ENCODE assay signal across 34 cellular contexts in genomic region chr10:49393757-49394156, GRCh38. TPM values are rescaled to one million over a fixed set of nuclear protein-coding genes. Genes with fewer than 3 reads are reported as not detected.
A peak's percentile ranks its signal among the peaks of the same experiment; 100 is the strongest.
DNase-seq lines count a peak whose midpoint lies in the region; ATAC-seq and TF ChIP-seq lines count a peak whose summit lies in the region.
"Had no signal": no experiment of that assay in that cellular context is flagged by ENCODE, and none has a peak within 500 bp of the region (broad histone marks: within the 10 kb centered on the region; RNA-seq: fewer than 3 reads in every experiment).

No MANE protein-coding gene starts in this region.

- H2AFZ ChIP-seq in PC-3 (ENCODE audit: low read length) (no peak overlapping the region), osteoblast (ENCODE audit: low read length) (no peak overlapping the region)

- no peak for DNase-seq in PC-3
- DNase-seq in endodermal cell: peak; percentile 67
- DNase-seq in progenitor cell of endocrine pancreas (ENCODE audit: low spot score, unreplicated experiment): no peak
- no peak for DNase-seq in osteoblast (ENCODE audit: insufficient read length, low spot score, missing footprints)
- no peak for DNase-seq in NCI-H187 treated with DMSO at 0.1 percent for 48 hours (lab: John Stamatoyannopoulos, UW)
- DNase-seq: activated CD4-positive, alpha-beta T cell treated with anti-CD3 and anti-CD28 coated beads for 36 hours; activated CD8-positive, alpha-beta memory T cell treated with anti-CD3 and anti-CD28 coated beads for 24 hours; activated effector memory CD4-positive, alpha-beta T cell treated with Interleukin-2 at 50 U/mL for 16 hours; CD4-positive, CD25-positive, alpha-beta regulatory T cell; central memory CD4-positive, alpha-beta T cell; EL; kidney; naive thymus-derived CD8-positive, alpha-beta T cell; NCI-H1417; NCI-H2081 treated with DMSO at 0.1 percent for 48 hours; NCI-H226; NCI-H69; occipital lobe; stimulated activated naive CD8-positive, alpha-beta T cell treated with anti-CD3 and anti-CD28 coated beads, Interleukin-15, Interleukin-2, amounts not matched to agents 100 U/mL and 50 U/mL, for 24 hours; testis; uterus had no signal

- H3K27ac Mint-ChIP-seq in endodermal cell: no peak overlapping the region
- H3K27ac Mint-ChIP-seq in progenitor cell of endocrine pancreas: no peak overlapping the region
- H3K27ac Mint-ChIP-seq: activated CD4-positive, alpha-beta T cell treated with anti-CD3 and anti-CD28 coated beads for 36 hours; activated naive CD8-positive, alpha-beta T cell; CD4-positive, CD25-positive, alpha-beta regulatory T cell; T-helper 1 cell treated with Interleukin-12 subunit alpha and Interleukin-12 subunit beta and Interleukin-4 antibody, amounts not matched to agents 30 μg/mL and 1 μg/mL, for 36 hours had no signal

- no peaks in the 10 kb centered on the region for H3K79me2 ChIP-seq in PC-3 (ENCODE audit: low read length)
- H3K79me2 ChIP-seq in osteoblast (ENCODE audit: insufficient read depth, low read length): no peaks in the 10 kb centered on the region

- no peak overlapping the region for H3K4me2 ChIP-seq in PC-3 (ENCODE audit: low read length)
- no peak overlapping the region for H3K4me2 ChIP-seq in osteoblast (ENCODE audit: insufficient read depth, low read length)

- H3F3A ChIP-seq in PC-3 (ENCODE audit: low read length, unreplicated experiment): no peaks in the 10 kb centered on the region

- BruUV-seq in PC-3 (replicated peaks; lab: Mats Ljungman, UMichigan): no TSS peak

- H3K27me3 Mint-ChIP-seq in endodermal cell (ENCODE audit: insufficient read depth) (peaks cover 88% of the 10 kb centered on the region), progenitor cell of endocrine pancreas (peaks cover 93% of the 10 kb centered on the region)

- H3K27me3 ChIP-seq in PC-3 (ENCODE audit: low read length) (peaks cover 100% of the 10 kb centered on the region), endodermal cell (ENCODE audit: control insufficient read depth, insufficient read depth, low read length, poor library complexity, severe bottlenecking) (peaks cover 100% of the 10 kb centered on the region), osteoblast (ENCODE audit: insufficient read depth, low read length) (peaks cover 96% of the 10 kb centered on the region)
- H3K27me3 ChIP-seq: testis had no signal

- POLR2A ChIA-PET in PC-3 (lab: Charles Lee; ENCODE audit: unreplicated experiment): no interaction called here

- H3K36me3 Mint-ChIP-seq in endodermal cell (ENCODE audit: low read depth) (no peaks in the 10 kb centered on the region), progenitor cell of endocrine pancreas (ENCODE audit: insufficient read depth) (no peaks in the 10 kb centered on the region)
- H3K36me3 Mint-ChIP-seq: activated naive CD8-positive, alpha-beta T cell; CD4-positive, CD25-positive, alpha-beta regulatory T cell had no signal

- peaks cover 12% of the 10 kb centered on the region; the same call in 1 of the 2 replicates for H3K4me1 ChIP-seq in PC-3 (ENCODE audit: insufficient read depth, low read length)
- no peaks in the 10 kb centered on the region for H3K4me1 ChIP-seq in endodermal cell (ENCODE audit: control insufficient read depth, insufficient read depth, low read length)
- no peaks in the 10 kb centered on the region for H3K4me1 ChIP-seq in osteoblast (ENCODE audit: insufficient read depth, low read length)

- no peak overlapping the region for H3K4me3 ChIP-seq in PC-3 (ENCODE audit: low read length)
- no peak overlapping the region for H3K4me3 ChIP-seq in endodermal cell (ENCODE audit: low read length)
- H3K4me3 ChIP-seq in osteoblast (ENCODE audit: insufficient read depth, low read length): no peak overlapping the region
- H3K4me3 ChIP-seq: ascending aorta, SK-N-MC, skin epidermis, testis, uterus had no signal

- H3K4me1 Mint-ChIP-seq in endodermal cell (peaks cover 7% of the 10 kb centered on the region), progenitor cell of endocrine pancreas (ENCODE audit: low read depth) (no peaks in the 10 kb centered on the region)

- CTCF ChIA-PET in PC-3 (lab: Charles Lee): no interaction called here

- H3K9me3 Mint-ChIP-seq in endodermal cell: no peaks in the 10 kb centered on the region
- H3K9me3 Mint-ChIP-seq in progenitor cell of endocrine pancreas (ENCODE audit: low read depth): no peaks in the 10 kb centered on the region
- H3K9me3 Mint-ChIP-seq: T-helper 1 cell treated with Interleukin-12 subunit alpha and Interleukin-12 subunit beta and Interleukin-4 antibody, amounts not matched to agents 30 μg/mL and 1 μg/mL, for 36 hours had no signal

- no peak for ATAC-seq in PC-3
- no peak for ATAC-seq in GM18498 (IDR thresholded peaks at IDR 0.05; ENCODE audit: unreplicated experiment)
- ATAC-seq: activated CD4-positive, alpha-beta T cell treated with anti-CD3 and anti-CD28 coated beads for 36 hours; naive thymus-derived CD8-positive, alpha-beta T cell; stimulated activated naive CD8-positive, alpha-beta T cell treated with anti-CD3 and anti-CD28 coated beads, Interleukin-15, Interleukin-2, amounts not matched to agents 100 U/mL and 50 U/mL, for 24 hours had no signal

- no peaks in the 10 kb centered on the region for H3K36me3 ChIP-seq in PC-3 (ENCODE audit: low read depth, low read length)
- no peaks in the 10 kb centered on the region for H3K36me3 ChIP-seq in endodermal cell (ENCODE audit: control insufficient read depth, insufficient read depth, low read length)
- H3K36me3 ChIP-seq in osteoblast (ENCODE audit: insufficient read depth, low read length): no peaks in the 10 kb centered on the region
- H3K36me3 ChIP-seq: ascending aorta, uterus had no signal

- no peaks in the 10 kb centered on the region for H3K9me2 ChIP-seq in PC-3 (replicated peaks; ENCODE audit: low read length)

- H3K4me3 Mint-ChIP-seq in endodermal cell (no peak overlapping the region), progenitor cell of endocrine pancreas (ENCODE audit: low read depth) (no peak overlapping the region)
- H3K4me3 Mint-ChIP-seq: activated CD4-positive, alpha-beta T cell treated with anti-CD3 and anti-CD28 coated beads for 36 hours; activated naive CD8-positive, alpha-beta T cell; CD4-positive, CD25-positive, alpha-beta regulatory T cell; T-helper 1 cell treated with Interleukin-12 subunit alpha and Interleukin-12 subunit beta and Interleukin-4 antibody, amounts not matched to agents 30 μg/mL and 1 μg/mL, for 36 hours had no signal

- no peak overlapping the region for H3K27ac ChIP-seq in PC-3 (ENCODE audit: low read length)
- H3K27ac ChIP-seq in endodermal cell (ENCODE audit: low read depth, low read length): no peak overlapping the region
- H3K27ac ChIP-seq in osteoblast (ENCODE audit: low read depth, low read length): no peak overlapping the region
- H3K27ac ChIP-seq: ascending aorta, RWPE1, SK-N-MC, skin epidermis, testis, uterus had no signal

- 0 to 63% methylated on average over 1 to 4 of the region's 4 CpGs for WGBS in endodermal cell (ENCODE audit: insufficient coverage in 1 of 2, insufficient read length in 1 of 2), 2 experiments

- no peaks in the 10 kb centered on the region for H3K9me3 ChIP-seq in PC-3 (ENCODE audit: low read length)
- H3K9me3 ChIP-seq in endodermal cell (ENCODE audit: control insufficient read depth, low read length): no peaks in the 10 kb centered on the region
- no peaks in the 10 kb centered on the region for H3K9me3 ChIP-seq in osteoblast (ENCODE audit: low read depth, low read length)
- H3K9me3 ChIP-seq: ascending aorta, testis, uterus had no signal

- no peak overlapping the region for H3K9ac ChIP-seq in PC-3 (ENCODE audit: low read length)
- H3K9ac ChIP-seq in endodermal cell (ENCODE audit: extremely low read depth, low read length, poor library complexity, severe bottlenecking): no peak overlapping the region

- TF ChIP-seq CTCF in GM12874 (IDR thresholded peaks at IDR 0.05; ENCODE audit: insufficient read depth, low read depth, low read length) (0 out of 2 replicates have a peak, but pooled peaks have one; percentile 10), PC-3 (conservative IDR thresholded peaks at IDR 0.05; ENCODE audit: low read depth, low read length) (peak; percentile 58), endodermal cell (conservative IDR thresholded peaks at IDR 0.05) (peak; percentile 55), progenitor cell of endocrine pancreas (IDR thresholded peaks at IDR 0.05; ENCODE audit: unreplicated experiment) (peak; percentile 19), osteoblast (IDR thresholded peaks at IDR 0.05; ENCODE audit: extremely low read depth, low read depth, low read length) (no peak)

- intact Hi-C loops in PC-3 (cut with micrococcal nuclease): no loop called here

- H4K20me1 ChIP-seq in PC-3 (ENCODE audit: low read length) (no peaks in the 10 kb centered on the region), osteoblast (ENCODE audit: insufficient read depth, low read length) (no peaks in the 10 kb centered on the region)

RNA-seq across cellular contexts. Expression of gene DRGX, which starts 2.1 kb away (rescaled TPM):
- total RNA-seq in PC-3 (2014; rRNA removed): 0.12 and 0.33 TPM in 2 replicates
- total RNA-seq in endodermal cell: not detected
- 0.82 TPM for polyA plus RNA-seq in endodermal cell (2013, experiment 1 of 2)
- polyA plus RNA-seq in endodermal cell (2013, experiment 2 of 2): 0.17 TPM
- total RNA-seq in progenitor cell of endocrine pancreas: not detected in 2 replicates
- total RNA-seq in osteoblast: under 0.01 TPM in 1 of 2 replicates, not detected in the other
- total RNA-seq: activated CD4-positive, alpha-beta T cell treated with anti-CD3 and anti-CD28 coated beads for 36 hours; ascending aorta; CD4-positive, CD25-positive, alpha-beta regulatory T cell; dermis microvascular lymphatic vessel endothelial cell; fibroblast of lung; kidney; liver; MCF 10A; naive thymus-derived CD8-positive, alpha-beta T cell; occipital lobe; renal cortical epithelial cell; testis had no signal
- polyA plus RNA-seq: CD4-positive, CD25-positive, alpha-beta regulatory T cell; liver; naive thymus-derived CD8-positive, alpha-beta T cell had no signal
